17 cellular contexts compared by ENCODE assay signal in the genomic region with DNA sequence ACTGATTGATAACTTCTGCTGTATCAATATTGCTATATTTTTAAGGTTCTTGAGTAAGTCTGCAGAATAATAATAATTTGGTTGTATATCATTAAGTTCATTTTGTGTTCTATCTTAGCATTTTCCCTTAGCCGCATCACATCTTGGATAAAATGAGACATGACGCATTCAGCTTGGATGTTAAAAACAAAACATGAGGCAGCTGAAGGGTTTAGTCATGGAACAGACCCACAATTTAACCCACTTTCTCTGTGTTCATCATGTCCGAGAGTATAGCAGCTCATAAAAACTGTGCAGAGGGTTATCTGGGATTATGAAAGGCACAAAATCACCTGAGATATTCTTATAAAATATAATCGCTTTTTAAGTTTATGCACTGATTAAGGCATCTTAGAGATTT.
"Had no signal": no experiment of that assay in that cellular context is flagged by ENCODE, and none has a peak within 500 bp of the region (broad histone marks: within the 10 kb centered on the region; RNA-seq: fewer than 3 reads in every experiment).

No MANE protein-coding gene starts in this region.

- H3K27ac ChIP-seq: brain microvascular endothelial cell, dorsolateral prefrontal cortex, transverse colon had no signal

- H3K4me1 ChIP-seq: transverse colon had no signal

- H3K4me3 Mint-ChIP-seq: activated CD8-positive, alpha-beta T cell treated with anti-CD3 and anti-CD28 coated beads, Interleukin-2, amount 10 ng/mL, durations not matched to agents 7 days and 5 days; activated naive CD4-positive, alpha-beta T cell treated with anti-CD3 and anti-CD28 coated beads, Interleukin-2, amount 10 ng/mL, durations not matched to agents 7 days and 5 days; activated T-helper 1 cell treated with anti-CD3 and anti-CD28 coated beads, Interleukin-12 subunit alpha, Interleukin-12 subunit beta, Interleukin-2, Interleukin-4 antibody, amounts not matched to agents 30 ng/mL and 10 ng/mL and 1 ng/mL, durations not matched to agents 14 hours and 24 hours and 36 hours; naive B cell; stimulated activated memory B cell treated with anti-CD40 and anti-IgM and Interleukin-4, amounts not matched to agents 10 μg/mL and 1 μg/mL and 100 μg/mL, for 72 hours had no signal

- DNase-seq: activated CD4-positive, alpha-beta T cell treated with anti-CD3 and anti-CD28 coated beads for 48 hours; activated CD8-positive, alpha-beta memory T cell treated with anti-CD3 and anti-CD28 coated beads, Interleukin-2, amount 50 U/mL, for 48 hours; activated CD8-positive, alpha-beta T cell treated with anti-CD3 and anti-CD28 coated beads, Interleukin-2, amount 10 ng/mL, durations not matched to agents 7 days and 5 days; activated naive CD4-positive, alpha-beta T cell treated with anti-CD3 and anti-CD28 coated beads, Interleukin-2, amount 10 ng/mL, durations not matched to agents 7 days and 5 days; brain microvascular endothelial cell; dorsolateral prefrontal cortex; glutamatergic neuron; left colon; naive B cell; retina; small intestine; transverse colon had no signal

- H3K36me3 Mint-ChIP-seq: activated naive CD4-positive, alpha-beta T cell treated with anti-CD3 and anti-CD28 coated beads, Interleukin-2, amount 10 ng/mL, durations not matched to agents 7 days and 5 days; naive B cell; stimulated activated memory B cell treated with anti-CD40 and anti-IgM and Interleukin-4, amounts not matched to agents 10 μg/mL and 1 μg/mL and 100 μg/mL, for 72 hours had no signal

- H3K4me3 ChIP-seq: dorsolateral prefrontal cortex, lung, transverse colon had no signal

- H3K27ac Mint-ChIP-seq: activated CD8-positive, alpha-beta T cell treated with anti-CD3 and anti-CD28 coated beads, Interleukin-2, amount 10 ng/mL, durations not matched to agents 7 days and 5 days; activated naive CD4-positive, alpha-beta T cell treated with anti-CD3 and anti-CD28 coated beads, Interleukin-2, amount 10 ng/mL, durations not matched to agents 7 days and 5 days; activated T-helper 1 cell treated with anti-CD3 and anti-CD28 coated beads, Interleukin-12 subunit alpha, Interleukin-12 subunit beta, Interleukin-2, Interleukin-4 antibody, amounts not matched to agents 30 ng/mL and 10 ng/mL and 1 ng/mL, durations not matched to agents 14 hours and 24 hours and 36 hours; naive B cell; stimulated activated memory B cell treated with anti-CD40 and anti-IgM and Interleukin-4, amounts not matched to agents 10 μg/mL and 1 μg/mL and 100 μg/mL, for 72 hours had no signal

- H3K4me1 Mint-ChIP-seq: activated naive CD4-positive, alpha-beta T cell treated with anti-CD3 and anti-CD28 coated beads, Interleukin-2, amount 10 ng/mL, durations not matched to agents 7 days and 5 days; naive B cell; stimulated activated memory B cell treated with anti-CD40 and anti-IgM and Interleukin-4, amounts not matched to agents 10 μg/mL and 1 μg/mL and 100 μg/mL, for 72 hours had no signal

- H3K27me3 ChIP-seq: brain microvascular endothelial cell, dorsolateral prefrontal cortex, transverse colon had no signal

- ATAC-seq: activated CD8-positive, alpha-beta T cell treated with anti-CD3 and anti-CD28 coated beads, Interleukin-2, amount 10 ng/mL, durations not matched to agents 7 days and 5 days; esophagus mucosa; left colon; SK-N-SH treated with all-trans-retinoic acid at 6 μM for 48 hours; stimulated activated memory B cell treated with anti-CD40 and anti-IgM and Interleukin-4, amounts not matched to agents 10 μg/mL and 1 μg/mL and 100 μg/mL, for 72 hours had no signal

- H3K27me3 Mint-ChIP-seq: activated naive CD4-positive, alpha-beta T cell treated with anti-CD3 and anti-CD28 coated beads, Interleukin-2, amount 10 ng/mL, durations not matched to agents 7 days and 5 days; naive B cell; stimulated activated memory B cell treated with anti-CD40 and anti-IgM and Interleukin-4, amounts not matched to agents 10 μg/mL and 1 μg/mL and 100 μg/mL, for 72 hours had no signal
